ENCODE assay signal across 8 cellular contexts in genomic region chr11:10770626-10771254, GRCh38. TPM values are rescaled to one million over a fixed set of nuclear protein-coding genes. Genes with fewer than 3 reads are reported as not detected.
DNase-seq lines count a peak whose midpoint lies in the region; ATAC-seq lines count a peak whose summit lies in the region.

No MANE protein-coding gene starts in this region.

- no peaks in the 10 kb centered on the region for H3K4me1 ChIP-seq in right cardiac atrium (ENCODE audit: control insufficient read depth, insufficient read depth, low read length)

- no peaks in the 10 kb centered on the region for H3K9me3 ChIP-seq in right cardiac atrium (ENCODE audit: control insufficient read depth, low read length)

- H3K4me3 ChIP-seq in right cardiac atrium (ENCODE audit: low read length) = no peak overlapping the region

- H3K27me3 ChIP-seq in right cardiac atrium (ENCODE audit: control insufficient read depth, insufficient read depth) = no peaks in the 10 kb centered on the region

- peak; percentile 38 for DNase-seq in 8988T
- peak; percentile 54 for DNase-seq in EL
- DNase-seq in NCI-H1105 (lab: John Stamatoyannopoulos, UW) = peak; percentile 38
- DNase-seq in activated naive CD4-positive, alpha-beta T cell treated with anti-CD3 and anti-CD28 coated beads, Interleukin-2, amount 50 U/mL, for 16 hours = peak; percentile 23
- DNase-seq in right cardiac atrium = peak; percentile 34 to 76 (median 62)
- peak; percentile 30 for DNase-seq in stromal cell of bone marrow (ENCODE audit: low read depth)
- DNase-seq in ureter (ENCODE audit: low spot score) = no peak

- WGBS in right cardiac atrium = 38% methylated on average over 2 of the region's 2 CpGs

- H3K27ac ChIP-seq in right cardiac atrium (ENCODE audit: low read length) = peak overlapping the region; percentile 32

- ATAC-seq in right cardiac atrium (peak in 1 of 2 donors; percentile 44), GM21619 (IDR thresholded peaks at IDR 0.05; ENCODE audit: unreplicated experiment) (no peak)

- intact Hi-C loops in right cardiac atrium (cut with DNase I) = no loop called here

RNA-seq across cellular contexts. Expression of gene CTR9, which starts 19.7 kb away (rescaled TPM):
- total RNA-seq in right cardiac atrium (10 to 100 TPM; 26.0 to 29.8 (median 28.1) TPM), ureter (42.5 TPM)
- polyA plus RNA-seq in right cardiac atrium = 14.1 TPM

RNA-seq across cellular contexts. Expression of gene EIF4G2, which starts 38.0 kb away (rescaled TPM):
- total RNA-seq in right cardiac atrium (100 to 1,000 TPM; 657 to 718 (median 693) TPM), ureter (1,147 TPM)
- polyA plus RNA-seq in right cardiac atrium = 266 TPM
